Comparison of ENCODE assay signal across 8 cellular contexts in genomic region chr7:144812379-144813283, GRCh38. TPM values are rescaled to one million over a fixed set of nuclear protein-coding genes. Genes with fewer than 3 reads are reported as not detected.
A peak's percentile ranks its signal among the peaks of the same experiment; 100 is the strongest.
DNase-seq lines count a peak whose midpoint lies in the region; ATAC-seq and TF ChIP-seq lines count a peak whose summit lies in the region.

No MANE protein-coding gene starts in this region.

- TF ChIP-seq CTCF in DOHH2 (IDR thresholded peaks at IDR 0.05; ENCODE audit: low read depth, low read length, poor library complexity, severe bottlenecking) = no peak
- TF ChIP-seq CTCF in GM20000 (IDR thresholded peaks at IDR 0.05; ENCODE audit: extremely low read depth, missing control alignments) = no peak
- TF ChIP-seq CTCF in WTC11 (IDR thresholded peaks at IDR 0.05) = no peak

- H3K9me3 Mint-ChIP-seq in activated naive CD4-positive, alpha-beta T cell treated with anti-CD3 and anti-CD28 coated beads, Interleukin-2, amount 50 U/mL, for 72 hours = peaks cover 0 to 4% of the 10 kb centered on the region in 2 donors
- H3K9me3 Mint-ChIP-seq in WTC11 = no peaks in the 10 kb centered on the region

- H3K27me3 ChIP-seq in DOHH2 (ENCODE audit: control insufficient read depth, low read length) = no peaks in the 10 kb centered on the region

- H3K4me1 Mint-ChIP-seq in WTC11 = no peaks in the 10 kb centered on the region; the same call in 1 of the 2 replicates

- no peak overlapping the region for H3K4me3 Mint-ChIP-seq in WTC11

- H3K9me3 ChIP-seq in DOHH2 (ENCODE audit: control insufficient read depth, insufficient read depth, low read length) = no peaks in the 10 kb centered on the region

- no peak overlapping the region for H3K27ac ChIP-seq in DOHH2 (ENCODE audit: low read depth, low read length)

- ATAC-seq in HG03457 (IDR thresholded peaks at IDR 0.05; ENCODE audit: unreplicated experiment) (peak; percentile 88), WTC11 (no peak)
- peak; percentile 91 to 96 for ATAC-seq in activated naive CD4-positive, alpha-beta T cell treated with anti-CD3 and anti-CD28 coated beads, Interleukin-2, amount 50 U/mL, for 72 hours

- H3K4me1 ChIP-seq in DOHH2 (ENCODE audit: control insufficient read depth, low read length) = peaks cover 49% of the 10 kb centered on the region

- H3F3A ChIP-seq in DOHH2 (ENCODE audit: control insufficient read depth, insufficient read depth) = peaks cover 11% of the 10 kb centered on the region; the same call in 1 of the 2 replicates

- no peaks in the 10 kb centered on the region for H3K9me2 ChIP-seq in DOHH2 (replicated peaks; ENCODE audit: control insufficient read depth, low read length)

- H4K20me1 ChIP-seq in DOHH2 (ENCODE audit: control insufficient read depth, insufficient read depth, low read depth, low read length) = no peaks in the 10 kb centered on the region

- peak overlapping the region; percentile 7 for H3K4me3 ChIP-seq in DOHH2 (ENCODE audit: low read length)

- peak; percentile 20 for DNase-seq in GM20000 (ENCODE audit: low spot score)
- DNase-seq in activated naive CD4-positive, alpha-beta T cell treated with anti-CD3 and anti-CD28 coated beads, Interleukin-2, amount 50 U/mL, for 72 hours (ENCODE audit: low spot score in 2 of 2) = peak in 1 of 2 donors; percentile 18
- DNase-seq in T-helper 9 cell = no peak
- DNase-seq in WTC11 (ENCODE audit: low spot score) = no peak
- no peak for DNase-seq in NCI-H2029 treated with DMSO at 0.1 percent for 48 hours (lab: John Stamatoyannopoulos, UW)
- DNase-seq in NCI-H2196 (lab: John Stamatoyannopoulos, UW; ENCODE audit: unreplicated experiment) = no peak

- POLR2A ChIA-PET in WTC11 (lab: Charles Lee) = interaction anchor here (0.7 kb wide), 1 partner anchor 253 kb away, joined by 4 read pairs; no protein-coding TSS in a partner anchor

- H3K27me3 Mint-ChIP-seq in WTC11 (ENCODE audit: low read depth) = no peaks in the 10 kb centered on the region

- CTCF ChIA-PET in WTC11 (lab: Charles Lee) = interaction anchor here (0.7 kb wide), 1 partner anchor 25 kb away, joined by 4 read pairs; no protein-coding TSS in a partner anchor

- no peaks in the 10 kb centered on the region for H3K79me2 ChIP-seq in DOHH2 (ENCODE audit: control insufficient read depth, low read length)

- peak overlapping the region; percentile 78 to 93 for H3K27ac Mint-ChIP-seq in activated naive CD4-positive, alpha-beta T cell treated with anti-CD3 and anti-CD28 coated beads, Interleukin-2, amount 50 U/mL, for 72 hours
- H3K27ac Mint-ChIP-seq in WTC11 = no peak overlapping the region

- H3K4me2 ChIP-seq in DOHH2 (ENCODE audit: low read length) = peak overlapping the region; percentile 34

- peaks cover 0 to 26% of the 10 kb centered on the region in 2 donors for H3K36me3 Mint-ChIP-seq in activated naive CD4-positive, alpha-beta T cell treated with anti-CD3 and anti-CD28 coated beads, Interleukin-2, amount 50 U/mL, for 72 hours
- no peaks in the 10 kb centered on the region for H3K36me3 Mint-ChIP-seq in WTC11

- H3K36me3 ChIP-seq in DOHH2 (ENCODE audit: control insufficient read depth, low read length) = no peaks in the 10 kb centered on the region

TF ChIP-seq in WTC11, 78 proteins besides CTCF, POLR2A, EP300 and RAD21:
- TF ChIP-seq RELA (CRISPR knock-in tag; IDR thresholded peaks at IDR 0.05; ENCODE audit: borderline replicate concordance) (no peak), TEAD4 (CRISPR knock-in tag; IDR thresholded peaks at IDR 0.05) (no peak), SMAD3 (CRISPR knock-in tag; IDR thresholded peaks at IDR 0.05; ENCODE audit: borderline replicate concordance) (no peak), GTF2I (CRISPR knock-in tag; conservative IDR thresholded peaks at IDR 0.05) (no peak), PRRX2 (CRISPR knock-in tag; IDR thresholded peaks at IDR 0.05) (no peak)

RNA-seq across cellular contexts. Expression of gene TPK1, which starts 23.2 kb away (rescaled TPM):
- 10 to 100 TPM; 20.8 to 23.1 TPM for total RNA-seq in activated naive CD4-positive, alpha-beta T cell treated with anti-CD3 and anti-CD28 coated beads, Interleukin-2, amount 50 U/mL, for 72 hours
- total RNA-seq in WTC11 (2021) = 2.7 to 3.6 TPM (median 2.7 TPM) in 3 replicates
